In genomic region chr5:146890073-146890472, GRCh38 we compare ENCODE assay signal across 22 cellular contexts. TPM values are rescaled to one million over a fixed set of nuclear protein-coding genes. Genes with fewer than 3 reads are reported as not detected.
DNase-seq lines count a peak whose midpoint lies in the region; ATAC-seq and TF ChIP-seq lines count a peak whose summit lies in the region.
"Had no signal": no experiment of that assay in that cellular context is flagged by ENCODE, and none has a peak within 500 bp of the region (broad histone marks: within the 10 kb centered on the region; RNA-seq: fewer than 3 reads in every experiment).

No MANE protein-coding gene starts in this region.

- no peak overlapping the region for H3K27ac Mint-ChIP-seq in MCF 10A (ENCODE audit: low read depth, unreplicated experiment)
- H3K27ac Mint-ChIP-seq in WTC11, result no peak overlapping the region
- H3K27ac Mint-ChIP-seq: T-helper 17 cell had no signal

- no TSS peak for BruUV-seq in mammary epithelial cell (replicated peaks; lab: Mats Ljungman, UMichigan)
- BruUV-seq in MCF 10A (replicated peaks; lab: Mats Ljungman, UMichigan), result no TSS peak

- H3K27me3 Mint-ChIP-seq in MCF 10A (ENCODE audit: insufficient read depth, unreplicated experiment) (no peaks in the 10 kb centered on the region), WTC11 (ENCODE audit: low read depth) (peaks cover 18% of the 10 kb centered on the region)

- H3K79me2 ChIP-seq in mammary epithelial cell (ENCODE audit: insufficient read depth, low read length), result no peaks in the 10 kb centered on the region

- WGBS in mammary epithelial cell (ENCODE audit: low coverage, missing lambda C conversion rate), result 92% methylated on average over 1 of the region's 1 CpG

- CTCF ChIA-PET in mammary epithelial cell (lab: Charles Lee; ENCODE audit: low non-redundant PET) (no interaction called here), MCF 10A (lab: Yijun Ruan, JAX) (no interaction called here), WTC11 (lab: Charles Lee) (no interaction called here)

- intact Hi-C loops in mammary epithelial cell (cut with micrococcal nuclease) (no loop called here), MCF 10A (cut with micrococcal nuclease) (no loop called here), upper lobe of right lung (cut with DNase I) (no loop called here)

- ATAC-seq in WTC11 (peak; percentile 27; the same call in 1 of the 2 replicates), upper lobe of right lung (peak; percentile 57), HG03442 (IDR thresholded peaks at IDR 0.05; ENCODE audit: unreplicated experiment) (no peak)
- ATAC-seq: T-helper 17 cell had no signal

- H3K4me3 ChIP-seq in mammary epithelial cell (replicated peaks in 1 of 3; ENCODE audit: insufficient read depth in 1 of 3, low read depth in 2 of 3, low read length in 3 of 3) (no peak overlapping the region), upper lobe of right lung (no peak overlapping the region)
- H3K4me3 ChIP-seq: MG63, Peyer's patch, SK-N-MC had no signal

- no peaks in the 10 kb centered on the region for H3K9me3 Mint-ChIP-seq in MCF 10A (ENCODE audit: unreplicated experiment)
- no peaks in the 10 kb centered on the region for H3K9me3 Mint-ChIP-seq in WTC11

- H3K4me3 Mint-ChIP-seq in MCF 10A (ENCODE audit: unreplicated experiment) (no peak overlapping the region), WTC11 (no peak overlapping the region)
- H3K4me3 Mint-ChIP-seq: T-helper 17 cell had no signal

- H3K27ac ChIP-seq in mammary epithelial cell (ENCODE audit: insufficient read depth, low read depth, low read length) (no peak overlapping the region), upper lobe of right lung (no peak overlapping the region)
- H3K27ac ChIP-seq: Peyer's patch had no signal

- no peaks in the 10 kb centered on the region for H3K36me3 ChIP-seq in mammary epithelial cell (ENCODE audit: insufficient read depth, low read length)
- H3K36me3 ChIP-seq in upper lobe of right lung, result no peaks in the 10 kb centered on the region
- H3K36me3 ChIP-seq: MG63, Peyer's patch had no signal

- dilution Hi-C loops in mammary epithelial cell (cut with HindIII; ENCODE audit: low sequenced_read_pairs), result no loop called here

- no peaks in the 10 kb centered on the region for H3K27me3 ChIP-seq in mammary epithelial cell (ENCODE audit: insufficient read depth, low read length)
- no peaks in the 10 kb centered on the region for H3K27me3 ChIP-seq in upper lobe of right lung
- H3K27me3 ChIP-seq: MG63, Peyer's patch had no signal

- POLR2A ChIA-PET in MCF 10A (lab: Yijun Ruan, JAX), result no interaction called here
- POLR2A ChIA-PET in WTC11 (lab: Charles Lee), result no interaction called here

- DNase-seq in mammary epithelial cell (no peak), MCF 10A (ENCODE audit: unreplicated experiment) (no peak), Kasumi-1 (lab: John Stamatoyannopoulos, UW) (peak; percentile 35 to 45), WTC11 (ENCODE audit: low spot score) (no peak), upper lobe of right lung (no peak), NCI-H1436 treated with DMSO at 0.1 percent for 48 hours (lab: John Stamatoyannopoulos, UW) (no peak), NOMO-1 treated with DMSO at 0.1 percent for 48 hours (lab: John Stamatoyannopoulos, UW; ENCODE audit: unreplicated experiment) (no peak)
- DNase-seq: COR-L47, DMS153, HCEC 1CT, KG1, MG63, NCI-H1417 treated with DMSO at 0.1 percent for 48 hours, NCI-H2029 treated with DMSO at 0.1 percent for 48 hours, NCI-H2171 treated with DMSO at 0.1 percent for 48 hours, NCI-H446 treated with DMSO at 0.1 percent for 48 hours, Peyer's patch, Right ventricle myocardium superior, T-helper 17 cell had no signal

- H3K9ac ChIP-seq in mammary epithelial cell (ENCODE audit: insufficient read depth, low read length), result no peak overlapping the region

- TF ChIP-seq CTCF in mammary epithelial cell (conservative IDR thresholded peaks at IDR 0.05 in 1 of 2, IDR thresholded peaks at IDR 0.05 in 1 of 2; ENCODE audit: extremely low read depth in 1 of 2, insufficient read depth in 1 of 2, low read depth in 1 of 2, low read length in 2 of 2), result no peak
- no peak for TF ChIP-seq CTCF in MCF 10A (IDR thresholded peaks at IDR 0.05; ENCODE audit: unreplicated experiment)
- TF ChIP-seq CTCF in WTC11 (IDR thresholded peaks at IDR 0.05), result no peak
- TF ChIP-seq CTCF in upper lobe of right lung (IDR thresholded peaks at IDR 0.05), result no peak

- H3K4me1 ChIP-seq in mammary epithelial cell (ENCODE audit: insufficient read depth, low read length) (peaks cover 4% of the 10 kb centered on the region), upper lobe of right lung (no peaks in the 10 kb centered on the region)
- H3K4me1 ChIP-seq: Peyer's patch had no signal

- no peaks in the 10 kb centered on the region for H4K20me1 ChIP-seq in mammary epithelial cell (ENCODE audit: insufficient read depth, low read length)

- no peaks in the 10 kb centered on the region for H3K9me3 ChIP-seq in mammary epithelial cell (replicated peaks; ENCODE audit: insufficient read depth, low read length)
- no peaks in the 10 kb centered on the region for H3K9me3 ChIP-seq in upper lobe of right lung
- H3K9me3 ChIP-seq: MG63, Peyer's patch had no signal

- in situ Hi-C loops in mammary epithelial cell (cut with MboI; ENCODE audit: low sequenced_read_pairs in 2 of 2), result no loop called here

- H3K36me3 Mint-ChIP-seq in MCF 10A (ENCODE audit: insufficient read depth, unreplicated experiment) (no peaks in the 10 kb centered on the region), WTC11 (no peaks in the 10 kb centered on the region)
- H3K36me3 Mint-ChIP-seq: CD14-positive monocyte had no signal

- H2AFZ ChIP-seq in mammary epithelial cell (ENCODE audit: low read depth, low read length), result peak overlapping the region; percentile 45

- peaks cover 2% of the 10 kb centered on the region for H3K4me1 Mint-ChIP-seq in MCF 10A (ENCODE audit: insufficient read depth, unreplicated experiment)
- peaks cover 36% of the 10 kb centered on the region for H3K4me1 Mint-ChIP-seq in WTC11

- H3K4me2 ChIP-seq in mammary epithelial cell (ENCODE audit: insufficient read depth, low read depth, low read length), result no peak overlapping the region

TF ChIP-seq in WTC11, 78 proteins besides CTCF, POLR2A, EP300 and RAD21 (continues in another document):
- no peak for TF ChIP-seq PRRX2 (CRISPR knock-in tag; IDR thresholded peaks at IDR 0.05)
- no peak for TF ChIP-seq RORB (CRISPR knock-in tag; IDR thresholded peaks at IDR 0.05)
- TF ChIP-seq SMAD3 (CRISPR knock-in tag; IDR thresholded peaks at IDR 0.05; ENCODE audit: borderline replicate concordance), result no peak
- no peak for TF ChIP-seq ZMAT4 (CRISPR knock-in tag; IDR thresholded peaks at IDR 0.05)
- no peak for TF ChIP-seq TEAD1 (CRISPR knock-in tag; IDR thresholded peaks at IDR 0.05)
- TF ChIP-seq JUN (CRISPR knock-in tag; IDR thresholded peaks at IDR 0.05), result no peak
- TF ChIP-seq ATF2 (CRISPR knock-in tag; IDR thresholded peaks at IDR 0.05; ENCODE audit: borderline replicate concordance, low read depth), result no peak
- TF ChIP-seq, protein P1, sequence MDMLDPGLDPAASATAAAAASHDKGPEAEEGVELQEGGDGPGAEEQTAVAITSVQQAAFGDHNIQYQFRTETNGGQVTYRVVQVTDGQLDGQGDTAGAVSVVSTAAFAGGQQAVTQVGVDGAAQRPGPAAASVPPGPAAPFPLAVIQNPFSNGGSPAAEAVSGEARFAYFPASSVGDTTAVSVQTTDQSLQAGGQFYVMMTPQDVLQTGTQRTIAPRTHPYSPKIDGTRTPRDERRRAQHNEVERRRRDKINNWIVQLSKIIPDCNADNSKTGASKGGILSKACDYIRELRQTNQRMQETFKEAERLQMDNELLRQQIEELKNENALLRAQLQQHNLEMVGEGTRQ (CRISPR knock-in tag; IDR thresholded peaks at IDR 0.05), result no peak
- no peak for TF ChIP-seq TP53 (CRISPR knock-in tag; IDR thresholded peaks at IDR 0.05)
- TF ChIP-seq ZNF396 (CRISPR knock-in tag; IDR thresholded peaks at IDR 0.05; ENCODE audit: borderline replicate concordance), result no peak
- TF ChIP-seq SMAD4 (CRISPR knock-in tag; IDR thresholded peaks at IDR 0.05), result no peak
- no peak for TF ChIP-seq ESRRA (CRISPR knock-in tag; IDR thresholded peaks at IDR 0.05; ENCODE audit: borderline replicate concordance)
- TF ChIP-seq MYBL2 (CRISPR knock-in tag; IDR thresholded peaks at IDR 0.05), result no peak
- no peak for TF ChIP-seq ZNF671 (CRISPR knock-in tag; IDR thresholded peaks at IDR 0.05)

RNA-seq across cellular contexts. Expression of gene PPP2R2B, which starts 11.5 kb away (rescaled TPM):
- total RNA-seq in mammary epithelial cell (1 to 10 TPM; 1.0 to 2.8 TPM), MCF 10A (2022) (0.54 TPM in 1 of 2 replicates, not detected in the other), WTC11 (2021) (12.7 to 20.3 TPM (median 13.2 TPM) in 3 replicates), upper lobe of right lung (1.2 TPM)
- 0.18 TPM for polyA plus RNA-seq in mammary epithelial cell
- not detected for polyA minus RNA-seq in mammary epithelial cell

Comparison
In these comparisons a context has a peak if more than half of its experiments do, and no peak if none do; other contexts are left out.
1. DNase-seq: peak in Kasumi-1 (2 of 2); none in mammary epithelial cell (single experiment), MCF 10A (single experiment), WTC11 (single experiment), upper lobe of right lung (single experiment), NCI-H1436 treated with DMSO at 0.1 percent for 48 hours (single experiment) and NOMO-1 treated with DMSO at 0.1 percent for 48 hours (single experiment).